In the genomic region with DNA sequence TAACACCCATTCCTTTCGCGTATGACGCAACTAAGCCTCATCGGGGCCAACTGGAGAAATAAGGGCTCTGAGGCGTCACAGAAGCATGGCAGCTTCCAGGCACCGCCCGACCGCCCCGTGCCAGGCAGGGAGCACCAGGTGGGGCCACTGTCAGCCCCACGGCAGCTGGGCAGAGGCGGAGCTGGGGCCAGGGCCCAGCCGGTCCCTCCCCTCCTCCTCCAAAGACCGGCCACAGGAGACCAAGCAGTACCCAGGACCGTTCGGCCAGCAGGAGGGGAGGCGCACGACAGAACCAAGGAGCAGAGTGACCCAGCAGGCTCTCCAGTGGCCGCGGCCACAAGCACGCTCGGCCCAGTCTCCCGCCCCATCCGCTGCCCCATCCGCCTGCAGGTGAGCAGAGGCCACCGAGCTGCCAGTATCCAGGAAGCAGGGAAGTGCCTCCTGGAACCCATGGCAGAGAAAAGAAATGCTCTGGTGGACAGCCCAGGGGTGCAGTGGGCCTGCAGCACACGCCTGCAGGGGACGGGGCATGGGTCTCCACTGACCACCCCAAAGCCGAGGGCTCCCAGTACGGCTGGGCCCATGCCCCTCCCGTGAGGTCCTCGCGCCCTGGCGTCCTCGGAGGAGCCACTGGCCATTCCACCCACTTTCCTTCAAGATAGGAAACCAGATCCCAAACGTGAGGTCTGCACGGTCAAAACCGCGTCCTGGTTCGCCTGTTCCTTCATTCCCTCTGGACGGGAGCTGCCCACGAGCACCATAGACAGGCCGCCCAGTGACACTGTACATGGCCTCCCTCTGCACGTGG, we compare ENCODE assay signal across 1 cellular context.
TF ChIP-seq lines count a peak whose summit lies in the region.

No MANE protein-coding gene starts in this region.

TF ChIP-seq in HCT116, 20 proteins besides CTCF, POLR2A, EP300 and RAD21:
- TF ChIP-seq, protein P1, sequence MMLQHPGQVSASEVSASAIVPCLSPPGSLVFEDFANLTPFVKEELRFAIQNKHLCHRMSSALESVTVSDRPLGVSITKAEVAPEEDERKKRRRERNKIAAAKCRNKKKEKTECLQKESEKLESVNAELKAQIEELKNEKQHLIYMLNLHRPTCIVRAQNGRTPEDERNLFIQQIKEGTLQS (IDR thresholded peaks at IDR 0.05) = no peak
- TF ChIP-seq, protein P2, sequence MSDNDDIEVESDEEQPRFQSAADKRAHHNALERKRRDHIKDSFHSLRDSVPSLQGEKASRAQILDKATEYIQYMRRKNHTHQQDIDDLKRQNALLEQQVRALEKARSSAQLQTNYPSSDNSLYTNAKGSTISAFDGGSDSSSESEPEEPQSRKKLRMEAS (IDR thresholded peaks at IDR 0.05) = no peak
- no peak for TF ChIP-seq EZH2phosphoT487 (IDR thresholded peaks at IDR 0.05; ENCODE audit: borderline replicate concordance)
- TF ChIP-seq EGR1 (IDR thresholded peaks at IDR 0.05; ENCODE audit: low read depth) = no peak
- TF ChIP-seq SRF (IDR thresholded peaks at IDR 0.05; ENCODE audit: low read depth) = no peak
- TF ChIP-seq SP1 (IDR thresholded peaks at IDR 0.05; ENCODE audit: low read depth) = no peak
- no peak for TF ChIP-seq CBX3 (IDR thresholded peaks at IDR 0.05; ENCODE audit: low read depth)
- TF ChIP-seq EZH2 (IDR thresholded peaks at IDR 0.05) = no peak
- TF ChIP-seq TCF7L2 (IDR thresholded peaks at IDR 0.05; ENCODE audit: borderline replicate concordance, extremely low read depth, insufficient read depth, insufficient read length) = no peak
- no peak for TF ChIP-seq ELF1 (IDR thresholded peaks at IDR 0.05; ENCODE audit: borderline replicate concordance, low read depth)
- TF ChIP-seq FOSL1 (IDR thresholded peaks at IDR 0.05; ENCODE audit: low read depth) = no peak
- TF ChIP-seq JUND (IDR thresholded peaks at IDR 0.05) = no peak
- no peak for TF ChIP-seq POLR2AphosphoS5 (IDR thresholded peaks at IDR 0.05; ENCODE audit: low read depth, low read length)
- TF ChIP-seq YY1 (IDR thresholded peaks at IDR 0.05; ENCODE audit: extremely low read depth, insufficient replicate concordance, low read depth, low read length) = no peak
- TF ChIP-seq ZFX (IDR thresholded peaks at IDR 0.05) = no peak
- TF ChIP-seq, protein P3, sequence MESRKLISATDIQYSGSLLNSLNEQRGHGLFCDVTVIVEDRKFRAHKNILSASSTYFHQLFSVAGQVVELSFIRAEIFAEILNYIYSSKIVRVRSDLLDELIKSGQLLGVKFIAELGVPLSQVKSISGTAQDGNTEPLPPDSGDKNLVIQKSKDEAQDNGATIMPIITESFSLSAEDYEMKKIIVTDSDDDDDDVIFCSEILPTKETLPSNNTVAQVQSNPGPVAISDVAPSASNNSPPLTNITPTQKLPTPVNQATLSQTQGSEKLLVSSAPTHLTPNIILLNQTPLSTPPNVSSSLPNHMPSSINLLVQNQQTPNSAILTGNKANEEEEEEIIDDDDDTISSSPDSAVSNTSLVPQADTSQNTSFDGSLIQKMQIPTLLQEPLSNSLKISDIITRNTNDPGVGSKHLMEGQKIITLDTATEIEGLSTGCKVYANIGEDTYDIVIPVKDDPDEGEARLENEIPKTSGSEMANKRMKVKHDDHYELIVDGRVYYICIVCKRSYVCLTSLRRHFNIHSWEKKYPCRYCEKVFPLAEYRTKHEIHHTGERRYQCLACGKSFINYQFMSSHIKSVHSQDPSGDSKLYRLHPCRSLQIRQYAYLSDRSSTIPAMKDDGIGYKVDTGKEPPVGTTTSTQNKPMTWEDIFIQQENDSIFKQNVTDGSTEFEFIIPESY (IDR thresholded peaks at IDR 0.05; ENCODE audit: extremely low read depth, insufficient replicate concordance, low read length) = no peak
- TF ChIP-seq, protein P4, sequence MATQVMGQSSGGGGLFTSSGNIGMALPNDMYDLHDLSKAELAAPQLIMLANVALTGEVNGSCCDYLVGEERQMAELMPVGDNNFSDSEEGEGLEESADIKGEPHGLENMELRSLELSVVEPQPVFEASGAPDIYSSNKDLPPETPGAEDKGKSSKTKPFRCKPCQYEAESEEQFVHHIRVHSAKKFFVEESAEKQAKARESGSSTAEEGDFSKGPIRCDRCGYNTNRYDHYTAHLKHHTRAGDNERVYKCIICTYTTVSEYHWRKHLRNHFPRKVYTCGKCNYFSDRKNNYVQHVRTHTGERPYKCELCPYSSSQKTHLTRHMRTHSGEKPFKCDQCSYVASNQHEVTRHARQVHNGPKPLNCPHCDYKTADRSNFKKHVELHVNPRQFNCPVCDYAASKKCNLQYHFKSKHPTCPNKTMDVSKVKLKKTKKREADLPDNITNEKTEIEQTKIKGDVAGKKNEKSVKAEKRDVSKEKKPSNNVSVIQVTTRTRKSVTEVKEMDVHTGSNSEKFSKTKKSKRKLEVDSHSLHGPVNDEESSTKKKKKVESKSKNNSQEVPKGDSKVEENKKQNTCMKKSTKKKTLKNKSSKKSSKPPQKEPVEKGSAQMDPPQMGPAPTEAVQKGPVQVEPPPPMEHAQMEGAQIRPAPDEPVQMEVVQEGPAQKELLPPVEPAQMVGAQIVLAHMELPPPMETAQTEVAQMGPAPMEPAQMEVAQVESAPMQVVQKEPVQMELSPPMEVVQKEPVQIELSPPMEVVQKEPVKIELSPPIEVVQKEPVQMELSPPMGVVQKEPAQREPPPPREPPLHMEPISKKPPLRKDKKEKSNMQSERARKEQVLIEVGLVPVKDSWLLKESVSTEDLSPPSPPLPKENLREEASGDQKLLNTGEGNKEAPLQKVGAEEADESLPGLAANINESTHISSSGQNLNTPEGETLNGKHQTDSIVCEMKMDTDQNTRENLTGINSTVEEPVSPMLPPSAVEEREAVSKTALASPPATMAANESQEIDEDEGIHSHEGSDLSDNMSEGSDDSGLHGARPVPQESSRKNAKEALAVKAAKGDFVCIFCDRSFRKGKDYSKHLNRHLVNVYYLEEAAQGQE (IDR thresholded peaks at IDR 0.05; ENCODE audit: low read depth) = no peak
